Comparison of ENCODE assay signal across 29 cellular contexts in genomic region chr10:117993166-117993565, GRCh38.
"Had no signal": no experiment of that assay in that cellular context is flagged by ENCODE, and none has a peak within 500 bp of the region (broad histone marks: within the 10 kb centered on the region; RNA-seq: fewer than 3 reads in every experiment).

No MANE protein-coding gene starts in this region.

- ATAC-seq: gastroesophageal sphincter; left cardiac atrium; naive thymus-derived CD4-positive, alpha-beta T cell; psoas muscle; stimulated activated effector memory CD8-positive, alpha-beta T cell treated with anti-CD3 and anti-CD28 coated beads, Interleukin-12 subunit alpha, Interleukin-12 subunit beta, amount 100 ng/mL, for 72 hours; upper lobe of right lung had no signal

- H3K4me1 Mint-ChIP-seq: activated CD4-positive, alpha-beta T cell treated with anti-CD3 and anti-CD28 coated beads, Interleukin-2, amount 10 ng/mL, durations not matched to agents 24 days and 14 days; activated naive CD8-positive, alpha-beta T cell treated with anti-CD3 and anti-CD28 coated beads for 36 hours; naive thymus-derived CD4-positive, alpha-beta T cell; stimulated activated effector memory CD8-positive, alpha-beta T cell treated with anti-CD3 and anti-CD28 coated beads, Interleukin-12 subunit alpha, Interleukin-12 subunit beta, amount 100 ng/mL, for 72 hours had no signal

- H3K4me1 ChIP-seq: adrenal gland, gastroesophageal sphincter, parathyroid adenoma, psoas muscle, sigmoid colon, stomach, thyroid gland, upper lobe of right lung had no signal

- H3K9ac ChIP-seq: parathyroid adenoma had no signal

- H3K9me3 Mint-ChIP-seq: activated CD4-positive, alpha-beta T cell treated with anti-CD3 and anti-CD28 coated beads, Interleukin-2, amount 10 ng/mL, durations not matched to agents 24 days and 14 days had no signal

- H3K36me3 ChIP-seq: adrenal gland, brain microvascular endothelial cell, thyroid gland, upper lobe of right lung, WERI-Rb-1 had no signal

- H3K36me3 Mint-ChIP-seq: stimulated activated effector memory CD8-positive, alpha-beta T cell treated with anti-CD3 and anti-CD28 coated beads, Interleukin-12 subunit alpha, Interleukin-12 subunit beta, amount 100 ng/mL, for 72 hours had no signal

- DNase-seq: activated CD4-positive, alpha-beta memory T cell treated with anti-CD3 and anti-CD28 coated beads for 36 hours; activated CD4-positive, alpha-beta T cell treated with anti-CD3 and anti-CD28 coated beads, Interleukin-2, amount 10 ng/mL, durations not matched to agents 24 days and 14 days; activated CD4-positive, CD25-positive, alpha-beta regulatory T cell treated with anti-CD3 and anti-CD28 coated beads, Interleukin-2, amount 50 U/mL, for 72 hours; activated CD8-positive, alpha-beta memory T cell treated with anti-CD3 and anti-CD28 coated beads, Interleukin-2, amount 50 U/mL, for 4 hours; activated effector memory CD4-positive, alpha-beta T cell treated with anti-CD3 and anti-CD28 coated beads, Interleukin-2, amount 50 U/mL, for 16 hours; activated naive CD4-positive, alpha-beta T cell treated with anti-CD3 and anti-CD28 coated beads for 36 hours; activated naive CD8-positive, alpha-beta T cell treated with anti-CD3 and anti-CD28 coated beads for 36 hours; activated T-cell treated with anti-CD3 and anti-CD28 coated beads, Interleukin-2, amount 50 U/mL, for 1 hour; adrenal gland; brain microvascular endothelial cell; caudate nucleus; left cardiac atrium; mammary epithelial cell; naive thymus-derived CD4-positive, alpha-beta T cell; nucleus accumbens; psoas muscle; sigmoid colon; small intestine; stimulated activated CD4-positive, alpha-beta T cell treated with anti-CD3 and anti-CD28 coated beads, Interleukin-4, amount 100 ng/mL, for 24 hours; stomach; T1000; thyroid gland; upper lobe of right lung; WERI-Rb-1 had no signal

- H3K4me2 ChIP-seq: hepatocyte had no signal

- H3K9me3 ChIP-seq: gastroesophageal sphincter, psoas muscle, sigmoid colon, stomach, thyroid gland, upper lobe of right lung had no signal

- H3K27me3 Mint-ChIP-seq: activated CD4-positive, alpha-beta memory T cell treated with anti-CD3 and anti-CD28 coated beads for 36 hours; activated CD4-positive, alpha-beta T cell treated with anti-CD3 and anti-CD28 coated beads, Interleukin-2, amount 10 ng/mL, durations not matched to agents 24 days and 14 days; activated naive CD8-positive, alpha-beta T cell treated with anti-CD3 and anti-CD28 coated beads for 36 hours; naive thymus-derived CD4-positive, alpha-beta T cell had no signal

- H3K27ac ChIP-seq: adrenal gland, brain microvascular endothelial cell, gastroesophageal sphincter, hepatocyte, parathyroid adenoma, psoas muscle, sigmoid colon, stomach, thyroid gland, upper lobe of right lung, WERI-Rb-1 had no signal

- H3K4me3 Mint-ChIP-seq: activated CD4-positive, alpha-beta memory T cell treated with anti-CD3 and anti-CD28 coated beads for 36 hours; activated CD4-positive, alpha-beta T cell treated with anti-CD3 and anti-CD28 coated beads, Interleukin-2, amount 10 ng/mL, durations not matched to agents 24 days and 14 days; activated naive CD4-positive, alpha-beta T cell treated with anti-CD3 and anti-CD28 coated beads for 36 hours; activated naive CD8-positive, alpha-beta T cell treated with anti-CD3 and anti-CD28 coated beads for 36 hours; activated T-helper 1 cell treated with anti-CD3 and anti-CD28 coated beads, Interleukin-12 subunit alpha, Interleukin-12 subunit beta, Interleukin-2, Interleukin-4 antibody, amounts not matched to agents 30 ng/mL and 10 ng/mL and 1 ng/mL, durations not matched to agents 14 hours and 24 hours and 36 hours; naive thymus-derived CD4-positive, alpha-beta T cell; stimulated activated effector memory CD8-positive, alpha-beta T cell treated with anti-CD3 and anti-CD28 coated beads, Interleukin-12 subunit alpha, Interleukin-12 subunit beta, amount 100 ng/mL, for 72 hours had no signal

- H3K27me3 ChIP-seq: adrenal gland, brain microvascular endothelial cell, gastroesophageal sphincter, sigmoid colon, stomach, thyroid gland, upper lobe of right lung had no signal

- H3K4me3 ChIP-seq: adrenal gland, gastroesophageal sphincter, hepatocyte, psoas muscle, sigmoid colon, stomach, thyroid gland, upper lobe of right lung had no signal

- H3K27ac Mint-ChIP-seq: activated CD4-positive, alpha-beta memory T cell treated with anti-CD3 and anti-CD28 coated beads for 36 hours; activated CD4-positive, alpha-beta T cell treated with anti-CD3 and anti-CD28 coated beads, Interleukin-2, amount 10 ng/mL, durations not matched to agents 24 days and 14 days; activated naive CD4-positive, alpha-beta T cell treated with anti-CD3 and anti-CD28 coated beads for 36 hours; activated naive CD8-positive, alpha-beta T cell treated with anti-CD3 and anti-CD28 coated beads for 36 hours; activated T-helper 1 cell treated with anti-CD3 and anti-CD28 coated beads, Interleukin-12 subunit alpha, Interleukin-12 subunit beta, Interleukin-2, Interleukin-4 antibody, amounts not matched to agents 30 ng/mL and 10 ng/mL and 1 ng/mL, durations not matched to agents 14 hours and 24 hours and 36 hours; naive thymus-derived CD4-positive, alpha-beta T cell; stimulated activated effector memory CD8-positive, alpha-beta T cell treated with anti-CD3 and anti-CD28 coated beads, Interleukin-12 subunit alpha, Interleukin-12 subunit beta, amount 100 ng/mL, for 72 hours had no signal

- H3K79me2 ChIP-seq: hepatocyte, parathyroid adenoma had no signal

- H2AFZ ChIP-seq: hepatocyte, parathyroid adenoma had no signal
